ENCODE assay signal across 13 cellular contexts in the genomic region with DNA sequence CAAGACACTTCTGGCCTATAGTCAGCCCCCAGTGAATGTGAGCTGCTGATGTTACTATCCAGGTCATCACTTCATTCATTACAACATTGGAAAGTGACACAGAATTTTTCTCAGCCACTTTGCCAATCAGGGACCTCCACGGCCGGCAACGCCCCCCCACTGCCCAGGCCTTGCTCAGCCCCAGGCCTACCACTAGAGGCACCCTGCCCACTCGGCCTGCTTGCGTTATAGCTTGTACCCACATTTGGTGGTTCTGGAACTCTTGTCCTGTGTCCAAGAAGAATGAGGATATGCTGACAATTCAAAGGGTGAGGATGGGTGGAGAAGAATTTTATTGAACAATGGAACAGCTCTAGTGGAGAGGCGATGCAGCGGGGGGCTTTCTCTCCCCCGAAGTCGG.
DNase-seq lines count a peak whose midpoint lies in the region; ATAC-seq and TF ChIP-seq lines count a peak whose summit lies in the region.
"Had no signal": no experiment of that assay in that cellular context is flagged by ENCODE, and none has a peak within 500 bp of the region (broad histone marks: within the 10 kb centered on the region; RNA-seq: fewer than 3 reads in every experiment).

No MANE protein-coding gene starts in this region.

- H3K4me1 Mint-ChIP-seq in activated naive CD8-positive, alpha-beta T cell treated with anti-CD3 and anti-CD28 coated beads, Interleukin-2, amount 50 U/mL, for 24 hours: no peaks in the 10 kb centered on the region

- H3K4me2 ChIP-seq in GM23248 (ENCODE audit: unreplicated experiment) (no peak overlapping the region), mesenchymal stem cell (ENCODE audit: low read length, poor library complexity, severe bottlenecking) (no peak overlapping the region)

- H3K4me3 Mint-ChIP-seq in activated naive CD8-positive, alpha-beta T cell treated with anti-CD3 and anti-CD28 coated beads, Interleukin-2, amount 50 U/mL, for 24 hours: no peak overlapping the region

- no peak overlapping the region for H3K18ac ChIP-seq in mesenchymal stem cell (ENCODE audit: low read depth in 1 of 2, low read length in 2 of 2)

- H3F3A ChIP-seq in GM23248 (ENCODE audit: insufficient read depth): no peaks in the 10 kb centered on the region

- H3K79me1 ChIP-seq in mesenchymal stem cell (replicated peaks; ENCODE audit: low read length, poor library complexity, severe bottlenecking): no peaks in the 10 kb centered on the region

- H3K14ac ChIP-seq in mesenchymal stem cell (ENCODE audit: low read length in 2 of 2): no peak overlapping the region

- no peak overlapping the region for H2BK120ac ChIP-seq in mesenchymal stem cell (ENCODE audit: low read depth, low read length)

- no peak overlapping the region for H2AK5ac ChIP-seq in mesenchymal stem cell (ENCODE audit: low read length, severe bottlenecking)

- no peak overlapping the region for H3K23ac ChIP-seq in mesenchymal stem cell (ENCODE audit: low read length in 2 of 2)

- CTCF ChIA-PET in BJ (lab: Yijun Ruan, JAX): interaction anchor here (0.9 to 2.9 kb wide), 5 partner anchors 9 to 47 kb away, joined by 4 to 9 read pairs (median 4); no protein-coding TSS in a partner anchor

- H3K79me2 ChIP-seq in GM23248 (ENCODE audit: insufficient read depth): no peaks in the 10 kb centered on the region

- no peak overlapping the region for H3K4ac ChIP-seq in mesenchymal stem cell (ENCODE audit: low read depth in 1 of 2, low read length in 2 of 2)

- H2AFZ ChIP-seq in GM23248 (no peak overlapping the region), mesenchymal stem cell (ENCODE audit: low read depth, low read length) (no peak overlapping the region)

- no peak overlapping the region for H3K27ac Mint-ChIP-seq in activated naive CD8-positive, alpha-beta T cell treated with anti-CD3 and anti-CD28 coated beads, Interleukin-2, amount 50 U/mL, for 24 hours

- ATAC-seq in activated naive CD8-positive, alpha-beta T cell treated with anti-CD3 and anti-CD28 coated beads, Interleukin-2, amount 50 U/mL, for 24 hours: peak; percentile 35
- ATAC-seq in HG02885 (IDR thresholded peaks at IDR 0.05; ENCODE audit: poor library complexity, unreplicated experiment): no peak

- H3K9ac ChIP-seq in GM23248 (no peak overlapping the region), mesenchymal stem cell (ENCODE audit: low read length) (no peak overlapping the region)

- no peaks in the 10 kb centered on the region for H3K36me3 Mint-ChIP-seq in activated naive CD8-positive, alpha-beta T cell treated with anti-CD3 and anti-CD28 coated beads, Interleukin-2, amount 50 U/mL, for 24 hours (ENCODE audit: low read depth)

- H3K27me3 Mint-ChIP-seq in activated naive CD8-positive, alpha-beta T cell treated with anti-CD3 and anti-CD28 coated beads, Interleukin-2, amount 50 U/mL, for 24 hours: no peaks in the 10 kb centered on the region

- H3K9me3 Mint-ChIP-seq in activated naive CD8-positive, alpha-beta T cell treated with anti-CD3 and anti-CD28 coated beads, Interleukin-2, amount 50 U/mL, for 24 hours: no peaks in the 10 kb centered on the region

- H3K4me3 ChIP-seq in BJ (ENCODE audit: low read depth, low read length) (no peak overlapping the region), GM23248 (no peak overlapping the region), mesenchymal stem cell (ENCODE audit: insufficient read depth in 1 of 2, low read depth in 1 of 2, low read length in 2 of 2) (no peak overlapping the region)
- H3K4me3 ChIP-seq: SJCRH30, stomach had no signal

- peaks cover 3% of the 10 kb centered on the region; the same call in 1 of the 2 replicates for H3K27me3 ChIP-seq in BJ (ENCODE audit: control insufficient read depth, insufficient read depth, low read length)
- H3K27me3 ChIP-seq in GM23248 (replicated peaks; ENCODE audit: insufficient read depth): no peaks in the 10 kb centered on the region; the same call in 1 of the 2 replicates
- peaks cover 37 to 42% of the 10 kb centered on the region in 2 experiments for H3K27me3 ChIP-seq in mesenchymal stem cell (ENCODE audit: control insufficient read depth in 1 of 2, insufficient read depth in 1 of 2, low read length in 2 of 2)
- H3K27me3 ChIP-seq: SJCRH30, stomach had no signal

- no peaks in the 10 kb centered on the region for H4K20me1 ChIP-seq in GM23248 (ENCODE audit: insufficient read depth)

- 61 to 63% methylated on average over 9 of the region's 9 CpGs for WGBS in GM23248 (ENCODE audit: low coverage in 1 of 2, low lambda C conversion rate in 2 of 2, missing lambda C conversion rate in 2 of 2), 2 experiments
- 53% methylated on average over 9 of the region's 9 CpGs for WGBS in mesenchymal stem cell

- TF ChIP-seq CTCF in BJ (IDR thresholded peaks at IDR 0.05; ENCODE audit: insufficient read depth, low read depth, low read length) (peak; percentile 46), GM13976 (IDR thresholded peaks at IDR 0.05; ENCODE audit: borderline replicate concordance, control extremely low read depth, extremely low read depth, insufficient read depth, missing control alignments) (no peak)

- DNase-seq in BJ (ENCODE audit: low read depth) (no peak), GM23248 (peak; percentile 52), mesenchymal stem cell (peak; percentile 53), GM19238 (ENCODE audit: insufficient read length, low spot score) (no peak), GM13976 (ENCODE audit: low spot score) (no peak), NCI-H1417 (lab: John Stamatoyannopoulos, UW) (no peak)
- DNase-seq in activated naive CD8-positive, alpha-beta T cell treated with anti-CD3 and anti-CD28 coated beads, Interleukin-2, amount 50 U/mL, for 24 hours: peak; percentile 17
- DNase-seq: aorta, midbrain, NCI-H446 treated with DMSO at 0.1 percent for 48 hours, stomach had no signal

- H2BK12ac ChIP-seq in mesenchymal stem cell (ENCODE audit: low read length in 2 of 2): no peak overlapping the region

- no peaks in the 10 kb centered on the region for H3K9me2 ChIP-seq in GM23248 (ENCODE audit: insufficient read depth)

- in situ Hi-C loops in GM23248 (cut with MboI) (no loop called here), GM13976 (cut with MboI; ENCODE audit: low sequenced_read_pairs, unreplicated experiment) (no loop called here)

- H3K4me1 ChIP-seq in GM23248 (ENCODE audit: insufficient read depth) (no peaks in the 10 kb centered on the region), mesenchymal stem cell (ENCODE audit: control insufficient read depth, insufficient read depth, low read depth, low read length) (peaks cover 4% of the 10 kb centered on the region)

- H2BK15ac ChIP-seq in mesenchymal stem cell (ENCODE audit: low read depth, poor library complexity, severe bottlenecking): no peak overlapping the region

- H3K36me3 ChIP-seq in BJ (ENCODE audit: control insufficient read depth, insufficient read depth, low read length) (no peaks in the 10 kb centered on the region), GM23248 (ENCODE audit: low read depth) (no peaks in the 10 kb centered on the region), mesenchymal stem cell (ENCODE audit: control insufficient read depth in 1 of 2, insufficient read depth in 2 of 2, low read depth in 1 of 2, low read length in 2 of 2) (no peaks in the 10 kb centered on the region)
- H3K36me3 ChIP-seq: SJCRH30, stomach had no signal

- no peak overlapping the region for H3K27ac ChIP-seq in GM23248
- no peak overlapping the region for H3K27ac ChIP-seq in mesenchymal stem cell (ENCODE audit: low read length, poor library complexity, severe bottlenecking)
- H3K27ac ChIP-seq: SJCRH30, stomach had no signal

- H2BK5ac ChIP-seq in mesenchymal stem cell (ENCODE audit: low read depth, low read length, poor library complexity, severe bottlenecking): no peak overlapping the region

- POLR2A ChIA-PET in BJ (lab: Charles Lee): interaction anchor here (0.6 kb wide), 1 partner anchor 24 kb away, joined by 3 read pairs; no protein-coding TSS in a partner anchor

- no peak overlapping the region for H4K91ac ChIP-seq in mesenchymal stem cell (ENCODE audit: low read length)

- no peak overlapping the region for H4K8ac ChIP-seq in mesenchymal stem cell (ENCODE audit: low read length)

- H3K9me3 ChIP-seq in GM23248 (ENCODE audit: low read depth) (no peaks in the 10 kb centered on the region), mesenchymal stem cell (ENCODE audit: control insufficient read depth, low read length) (no peaks in the 10 kb centered on the region)
- H3K9me3 ChIP-seq: SJCRH30 had no signal

Comparison
In these comparisons a context has a peak if more than half of its experiments do, and no peak if none do; other contexts are left out.
1. DNase-seq: peak in GM23248 (single experiment), activated naive CD8-positive, alpha-beta T cell treated with anti-CD3 and anti-CD28 coated beads, Interleukin-2, amount 50 U/mL, for 24 hours (single experiment) and mesenchymal stem cell (single experiment); none in BJ (single experiment), GM19238 (single experiment), GM13976 (single experiment) and NCI-H1417 (0 of 3).